In genomic region chr11:60767388-60767811, GRCh38 we compare ENCODE assay signal across 10 cellular contexts. TPM values are rescaled to one million over a fixed set of nuclear protein-coding genes. Genes with fewer than 3 reads are reported as not detected.
DNase-seq lines count a peak whose midpoint lies in the region; ATAC-seq, FAIRE-seq and TF ChIP-seq lines count a peak whose summit lies in the region.
"Had no signal": no experiment of that assay in that cellular context is flagged by ENCODE, and none has a peak within 500 bp of the region (broad histone marks: within the 10 kb centered on the region; RNA-seq: fewer than 3 reads in every experiment).

No MANE protein-coding gene starts in this region.

- no peak overlapping the region for H2BK120ac ChIP-seq in mesenchymal stem cell (ENCODE audit: low read depth, low read length)

- intact Hi-C loops in pancreas (cut with DNase I) = no loop called here

- H3K4me1 ChIP-seq in mesenchymal stem cell (ENCODE audit: control insufficient read depth, insufficient read depth, low read depth, low read length) (peaks cover 2% of the 10 kb centered on the region), pancreas (peaks cover 0 to 4% (median 0%) of the 10 kb centered on the region in 3 donors)

- 20% methylated on average over 18 of the region's 26 CpGs for WGBS in mesenchymal stem cell
- 37 to 44% methylated on average over 26 of the region's 26 CpGs for WGBS in pancreas, 2 donors

- no peak overlapping the region for H3K4me2 ChIP-seq in mesenchymal stem cell (ENCODE audit: low read length, poor library complexity, severe bottlenecking)

- no peak overlapping the region for H2AK5ac ChIP-seq in mesenchymal stem cell (ENCODE audit: low read length, severe bottlenecking)

- peak; percentile 78 for TF ChIP-seq CTCF in GM12875 (IDR thresholded peaks at IDR 0.05; ENCODE audit: borderline replicate concordance, insufficient read depth, low read depth, low read length)
- TF ChIP-seq CTCF in brain (conservative IDR thresholded peaks at IDR 0.05) = peak; percentile 20 to 38
- no peak for TF ChIP-seq CTCF in pancreas (IDR thresholded peaks at IDR 0.05)

- no peaks in the 10 kb centered on the region for H3K79me1 ChIP-seq in mesenchymal stem cell (replicated peaks; ENCODE audit: low read length, poor library complexity, severe bottlenecking)

- no peak overlapping the region for H3K23ac ChIP-seq in mesenchymal stem cell (ENCODE audit: low read length in 2 of 2)

- no peak overlapping the region for H3K14ac ChIP-seq in mesenchymal stem cell (ENCODE audit: low read length in 2 of 2)

- H3K27me3 Mint-ChIP-seq in brain = no peaks in the 10 kb centered on the region
- peaks cover 63% of the 10 kb centered on the region for H3K27me3 Mint-ChIP-seq in stimulated activated memory B cell treated with anti-CD40 and anti-IgM and Interleukin-4, amounts not matched to agents 10 μg/mL and 1 μg/mL and 100 μg/mL, for 72 hours

- no peak overlapping the region for H4K91ac ChIP-seq in mesenchymal stem cell (ENCODE audit: low read length)

- no peak overlapping the region for H3K9ac ChIP-seq in mesenchymal stem cell (ENCODE audit: low read length)

- H2AFZ ChIP-seq in mesenchymal stem cell (ENCODE audit: low read depth, low read length) = peak overlapping the region; percentile 23

- H3K9me3 Mint-ChIP-seq in brain = no peaks in the 10 kb centered on the region
- peaks cover 3% of the 10 kb centered on the region for H3K9me3 Mint-ChIP-seq in stimulated activated memory B cell treated with anti-CD40 and anti-IgM and Interleukin-4, amounts not matched to agents 10 μg/mL and 1 μg/mL and 100 μg/mL, for 72 hours

- no peak overlapping the region for H2BK5ac ChIP-seq in mesenchymal stem cell (ENCODE audit: low read depth, low read length, poor library complexity, severe bottlenecking)

- no peaks in the 10 kb centered on the region for H3K36me3 Mint-ChIP-seq in brain
- no peaks in the 10 kb centered on the region for H3K36me3 Mint-ChIP-seq in stimulated activated memory B cell treated with anti-CD40 and anti-IgM and Interleukin-4, amounts not matched to agents 10 μg/mL and 1 μg/mL and 100 μg/mL, for 72 hours

- H3K36me3 ChIP-seq in mesenchymal stem cell (ENCODE audit: control insufficient read depth in 1 of 2, insufficient read depth in 2 of 2, low read depth in 1 of 2, low read length in 2 of 2) (no peaks in the 10 kb centered on the region), pancreas (no peaks in the 10 kb centered on the region)

- H3K4me3 Mint-ChIP-seq in brain = no peak overlapping the region
- no peak overlapping the region for H3K4me3 Mint-ChIP-seq in stimulated activated memory B cell treated with anti-CD40 and anti-IgM and Interleukin-4, amounts not matched to agents 10 μg/mL and 1 μg/mL and 100 μg/mL, for 72 hours

- no peak overlapping the region for H3K18ac ChIP-seq in mesenchymal stem cell (ENCODE audit: low read depth in 1 of 2, low read length in 2 of 2)

- no peak overlapping the region for H3K27ac ChIP-seq in mesenchymal stem cell (ENCODE audit: low read length, poor library complexity, severe bottlenecking)
- no peak overlapping the region for H3K27ac ChIP-seq in pancreas

- no peak overlapping the region for H3K27ac Mint-ChIP-seq in brain
- no peak overlapping the region for H3K27ac Mint-ChIP-seq in stimulated activated memory B cell treated with anti-CD40 and anti-IgM and Interleukin-4, amounts not matched to agents 10 μg/mL and 1 μg/mL and 100 μg/mL, for 72 hours

- peaks cover 7% of the 10 kb centered on the region for H3K4me1 Mint-ChIP-seq in brain
- H3K4me1 Mint-ChIP-seq in stimulated activated memory B cell treated with anti-CD40 and anti-IgM and Interleukin-4, amounts not matched to agents 10 μg/mL and 1 μg/mL and 100 μg/mL, for 72 hours = peaks cover 49% of the 10 kb centered on the region

- H3K9me3 ChIP-seq in mesenchymal stem cell (ENCODE audit: control insufficient read depth, low read length) = no peaks in the 10 kb centered on the region
- no peaks in the 10 kb centered on the region for H3K9me3 ChIP-seq in pancreas

- no peak overlapping the region for H2BK12ac ChIP-seq in mesenchymal stem cell (ENCODE audit: low read length in 2 of 2)

- no peak for FAIRE-seq in pancreas (lab: Jason Lieb, UNC)

- H3K4ac ChIP-seq in mesenchymal stem cell (ENCODE audit: low read depth in 1 of 2, low read length in 2 of 2) = no peak overlapping the region

- H3K27me3 ChIP-seq in mesenchymal stem cell (ENCODE audit: control insufficient read depth in 1 of 2, insufficient read depth in 1 of 2, low read length in 2 of 2) = peaks cover 17 to 80% of the 10 kb centered on the region in 2 experiments
- no peaks in the 10 kb centered on the region for H3K27me3 ChIP-seq in pancreas

- H4K8ac ChIP-seq in mesenchymal stem cell (ENCODE audit: low read length) = no peak overlapping the region

- peak; percentile 64 for DNase-seq in AG20443 (ENCODE audit: low spot score)
- no peak for DNase-seq in mesenchymal stem cell
- DNase-seq in pancreas = no peak
- DNase-seq: hippocampal formation; stimulated activated naive CD4-positive, alpha-beta T cell had no signal

- H3K4me3 ChIP-seq in GM12875 (ENCODE audit: low read depth, low read length) (no peak overlapping the region), mesenchymal stem cell (ENCODE audit: insufficient read depth in 1 of 2, low read depth in 1 of 2, low read length in 2 of 2) (no peak overlapping the region), pancreas (no peak overlapping the region)

- no peak overlapping the region for H2BK15ac ChIP-seq in mesenchymal stem cell (ENCODE audit: low read depth, poor library complexity, severe bottlenecking)

- no peak for ATAC-seq in stimulated activated memory B cell treated with anti-CD40 and anti-IgM and Interleukin-4, amounts not matched to agents 10 μg/mL and 1 μg/mL and 100 μg/mL, for 72 hours
- no peak for ATAC-seq in HG02870 (IDR thresholded peaks at IDR 0.05; ENCODE audit: unreplicated experiment)
- no peak for ATAC-seq in GM18498 (IDR thresholded peaks at IDR 0.05; ENCODE audit: unreplicated experiment)
- no peak for ATAC-seq in pancreas

RNA-seq across cellular contexts. Expression of gene MS4A15, which starts 10.7 kb away (rescaled TPM):
- not detected for polyA plus RNA-seq in brain (ENCODE audit: insufficient read depth, low read depth, low replicate concordance)
- not detected for polyA plus RNA-seq in mesenchymal stem cell (2013, experiment 1 of 2)
- polyA plus RNA-seq in mesenchymal stem cell (2013, experiment 2 of 2) = not detected
- under 1 TPM in 1 of 6 donors, not detected in 5; 0.09 TPM for total RNA-seq in pancreas
- not detected for polyA plus RNA-seq in pancreas

RNA-seq across cellular contexts. Expression of gene MS4A10, which starts 17.7 kb away (rescaled TPM):
- polyA plus RNA-seq in brain (ENCODE audit: insufficient read depth, low read depth, low replicate concordance) (not detected), pancreas (not detected)
- polyA plus RNA-seq in mesenchymal stem cell (2013, experiment 1 of 2) = not detected
- not detected for polyA plus RNA-seq in mesenchymal stem cell (2013, experiment 2 of 2)
- not detected for total RNA-seq in pancreas

RNA-seq across cellular contexts. Expression of gene MS4A18, which starts 42.9 kb away (rescaled TPM):
- polyA plus RNA-seq in brain (ENCODE audit: insufficient read depth, low read depth, low replicate concordance) (not detected), pancreas (not detected)
- not detected for polyA plus RNA-seq in mesenchymal stem cell (2013, experiment 1 of 2)
- not detected for polyA plus RNA-seq in mesenchymal stem cell (2013, experiment 2 of 2)
- total RNA-seq in pancreas = not detected

Comparison
In these comparisons a context has a peak if more than half of its experiments do, and no peak if none do; other contexts are left out.
1. CTCF ChIP-seq: peak in GM12875 (single experiment) and brain (2 of 2); none in pancreas (0 of 4).